ENCODE assay signal across 31 cellular contexts in genomic region chr12:12048714-12049113, GRCh38. TPM values are rescaled to one million over a fixed set of nuclear protein-coding genes. Genes with fewer than 3 reads are reported as not detected.
A peak's percentile ranks its signal among the peaks of the same experiment; 100 is the strongest.
DNase-seq lines count a peak whose midpoint lies in the region; ATAC-seq, FAIRE-seq and TF ChIP-seq lines count a peak whose summit lies in the region.
"Had no signal": no experiment of that assay in that cellular context is flagged by ENCODE, and none has a peak within 500 bp of the region (broad histone marks: within the 10 kb centered on the region; RNA-seq: fewer than 3 reads in every experiment).

No MANE protein-coding gene starts in this region.

- H4K91ac ChIP-seq in H1 (replicated peaks; ENCODE audit: insufficient read length, low read length), result no peak overlapping the region

- H3K9ac ChIP-seq in H1 (replicated peaks in 1 of 4; ENCODE audit: extremely low read depth in 1 of 4, low read depth in 3 of 4, low read length in 3 of 4), result no peak overlapping the region
- H3K9ac ChIP-seq in mesendoderm (ENCODE audit: low read length), result no peak overlapping the region
- H3K9ac ChIP-seq: BLaER1 treated with 17β-estradiol and CSF1 and Interleukin-3, amounts not matched to agents 10 nM and 100 nM had no signal

- TF ChIP-seq EP300 in H1 (IDR thresholded peaks at IDR 0.05; ENCODE audit: borderline replicate concordance in 1 of 2, low read depth in 2 of 2, low read length in 2 of 2) (no peak), esophagus muscularis mucosa (IDR thresholded peaks at IDR 0.05) (no peak)

- H2BK15ac ChIP-seq in H1 (ENCODE audit: low read length) (no peak overlapping the region), mesendoderm (replicated peaks; ENCODE audit: low read depth) (no peak overlapping the region)

- CTCF ChIA-PET in H1 (lab: Charles Lee; ENCODE audit: partially characterized antibody), result no interaction called here

- H3K23ac ChIP-seq in H1 (ENCODE audit: insufficient read length) (no peak overlapping the region), mesendoderm (ENCODE audit: low read length) (no peak overlapping the region)

- no peak for FAIRE-seq in H1 (lab: Jason Lieb, UNC)
- FAIRE-seq: A549, GM12878, GM12892, GM18507 had no signal

- TF ChIP-seq CTCF in GM23338 (conservative IDR thresholded peaks at IDR 0.05; ENCODE audit: low read depth in 2 of 2) (no peak), H1 (IDR thresholded peaks at IDR 0.05; ENCODE audit: control extremely low read depth in 1 of 3, insufficient read depth in 1 of 3, low read depth in 1 of 3, low read length in 3 of 3) (no peak), esophagus muscularis mucosa (IDR thresholded peaks at IDR 0.05) (no peak)

- H2AFZ ChIP-seq in GM23338, result peak overlapping the region; percentile 38; the same call in 1 of the 2 replicates
- no peak overlapping the region for H2AFZ ChIP-seq in H1 (ENCODE audit: low read length)

- H3K18ac ChIP-seq in H1 (ENCODE audit: extremely low read depth, low read length) (no peak overlapping the region), mesendoderm (ENCODE audit: low read length) (peak overlapping the region; percentile 34)

- no peak for ATAC-seq in GM23338
- ATAC-seq in HG03432 (IDR thresholded peaks at IDR 0.05; ENCODE audit: unreplicated experiment), result no peak
- ATAC-seq: A549; CD8-positive, alpha-beta T cell had no signal

- peaks cover 5% of the 10 kb centered on the region for H3K27me3 Mint-ChIP-seq in GM23338 (ENCODE audit: insufficient read depth, low read depth, poor library complexity)
- H3K27me3 Mint-ChIP-seq: B cell; CD4-positive, alpha-beta T cell had no signal

- H3K4me1 ChIP-seq in GM23338 (ENCODE audit: insufficient read depth), result peaks cover 2% of the 10 kb centered on the region
- no peaks in the 10 kb centered on the region for H3K4me1 ChIP-seq in H1 (replicated peaks in 1 of 4; ENCODE audit: control insufficient read depth in 3 of 4, insufficient read depth in 4 of 4, low read length in 3 of 4)
- no peaks in the 10 kb centered on the region for H3K4me1 ChIP-seq in esophagus muscularis mucosa
- no peaks in the 10 kb centered on the region for H3K4me1 ChIP-seq in mesendoderm (ENCODE audit: control insufficient read depth, low read depth, low read length)
- H3K4me1 ChIP-seq: A549; BLaER1 treated with 17β-estradiol and CSF1 and Interleukin-3, amounts not matched to agents 10 nM and 100 nM had no signal

- POLR2A ChIA-PET in H1 (lab: Charles Lee; ENCODE audit: partially characterized antibody), result no interaction called here

- no peaks in the 10 kb centered on the region; the same call in 2 of the 3 replicates for H3K9me3 Mint-ChIP-seq in GM23338
- H3K9me3 Mint-ChIP-seq: CD4-positive, alpha-beta T cell; CD8-positive, alpha-beta T cell had no signal

- no peak overlapping the region for H3K4me2 ChIP-seq in GM23338
- H3K4me2 ChIP-seq in H1 (ENCODE audit: insufficient read depth in 1 of 2, low read depth in 2 of 2, low read length in 2 of 2), result no peak overlapping the region
- no peak overlapping the region for H3K4me2 ChIP-seq in mesendoderm (ENCODE audit: low read length)
- H3K4me2 ChIP-seq: A549; BLaER1 treated with 17β-estradiol and CSF1 and Interleukin-3, amounts not matched to agents 10 nM and 100 nM had no signal

- H3K14ac ChIP-seq in H1 (ENCODE audit: insufficient read length), result no peak overlapping the region

- 94% methylated on average over 7 of the region's 7 CpGs; no CpG with 5 or more reads in 1 of the 2 experiments for WGBS in H1 (ENCODE audit: extremely low coverage in 1 of 2, insufficient coverage in 1 of 2, insufficient read length in 1 of 2, insufficient replicate concordance in 2 of 2, low coverage in 1 of 2, low lambda C conversion rate in 2 of 2, missing lambda C conversion rate in 1 of 2), 2 experiments
- WGBS in esophagus muscularis mucosa, result 94% methylated on average over 7 of the region's 7 CpGs
- no CpG with 5 or more reads among the region's 7 CpGs for WGBS in mesendoderm (ENCODE audit: extremely low coverage, insufficient coverage, low lambda C conversion rate)

- H4K8ac ChIP-seq in H1 (ENCODE audit: extremely low read depth, insufficient read depth, low read length) (no peak overlapping the region), mesendoderm (ENCODE audit: low read depth, low read length) (no peak overlapping the region)

- peak overlapping the region; percentile 78; the same call in 1 of the 2 replicates for H2BK12ac ChIP-seq in H1 (ENCODE audit: low read depth, low read length)

- intact Hi-C loops in esophagus muscularis mucosa (cut with DNase I), result no loop called here

- no peak overlapping the region for H3K56ac ChIP-seq in H1 (replicated peaks; ENCODE audit: insufficient read length, low read depth, low read length)
- H3K56ac ChIP-seq in mesendoderm (ENCODE audit: low read length), result no peak overlapping the region

- peaks cover 7% of the 10 kb centered on the region for H3K23me2 ChIP-seq in H1 (ENCODE audit: low read depth, low read length)

- H3K4me3 ChIP-seq in GM23338 (no peak overlapping the region), H1 (ENCODE audit: extremely low read depth in 1 of 4, insufficient read depth in 2 of 4, low read depth in 3 of 4, low read length in 4 of 4) (no peak overlapping the region), esophagus muscularis mucosa (no peak overlapping the region), mesendoderm (ENCODE audit: low read length) (no peak overlapping the region)
- H3K4me3 ChIP-seq: A549; BLaER1 treated with 17β-estradiol and CSF1 and Interleukin-3, amounts not matched to agents 10 nM and 100 nM; GM12878 had no signal

- H3K9me3 ChIP-seq in H1 (ENCODE audit: insufficient read depth in 2 of 2, low read depth in 1 of 2, low read length in 1 of 2), result no peaks in the 10 kb centered on the region
- H3K9me3 ChIP-seq in esophagus muscularis mucosa, result no peaks in the 10 kb centered on the region
- H3K9me3 ChIP-seq: A549; BLaER1 treated with 17β-estradiol and CSF1 and Interleukin-3, amounts not matched to agents 10 nM and 100 nM had no signal

- DNase-seq in GM23338 (ENCODE audit: low spot score) (no peak), H1 (ENCODE audit: low read depth in 1 of 2, low spot score in 2 of 2) (peak in 1 of 2 experiments; percentile 24), esophagus muscularis mucosa (ENCODE audit: extremely low spot score) (peak; percentile 77), mesendoderm (no peak), superior temporal gyrus (ENCODE audit: extremely low spot score) (no peak), COLO668 (lab: John Stamatoyannopoulos, UW; ENCODE audit: unreplicated experiment) (no peak)
- no peak for DNase-seq in activated T-cell treated with anti-CD3 and anti-CD28 coated beads, Interleukin-2, amount 50 U/mL, for 48 hours
- DNase-seq: AML-193; CD4-positive, alpha-beta T cell; CD8-positive, alpha-beta T cell; COR-L47; DMS 273 treated with DMSO at 0.1 percent for 48 hours; DMS153; DMS53; DMS79; DND-41; EL; GDM1 had no signal

- H2BK120ac ChIP-seq in H1 (replicated peaks; ENCODE audit: low read depth, low read length) (no peak overlapping the region), mesendoderm (ENCODE audit: low read depth, low read length) (no peak overlapping the region)

- H2AK5ac ChIP-seq in H1 (ENCODE audit: low read depth, low read length) (0 out of 2 replicates have a peak overlapping the region, but pooled peaks have one; percentile 2), mesendoderm (ENCODE audit: low read length) (no peak overlapping the region)

- H3K4ac ChIP-seq in H1 (replicated peaks; ENCODE audit: insufficient read length, low read depth, low read length) (no peak overlapping the region), mesendoderm (ENCODE audit: low read depth, low read length) (no peak overlapping the region)

- no peaks in the 10 kb centered on the region for H3F3A ChIP-seq in GM23338 (replicated peaks; ENCODE audit: low read depth)

- no peaks in the 10 kb centered on the region for H3K27me3 ChIP-seq in GM23338 (ENCODE audit: insufficient read depth)
- no peaks in the 10 kb centered on the region for H3K27me3 ChIP-seq in H1 (replicated peaks in 1 of 4; ENCODE audit: control insufficient read depth in 3 of 4, extremely low read depth in 1 of 4, insufficient read depth in 3 of 4, low read length in 3 of 4)
- H3K27me3 ChIP-seq in esophagus muscularis mucosa, result no peaks in the 10 kb centered on the region
- H3K27me3 ChIP-seq in mesendoderm (ENCODE audit: insufficient read depth, low read length, poor library complexity), result no peaks in the 10 kb centered on the region
- H3K27me3 ChIP-seq: BLaER1 treated with 17β-estradiol and CSF1 and Interleukin-3, amounts not matched to agents 10 nM and 100 nM had no signal

- H3K36me3 ChIP-seq in GM23338 (ENCODE audit: insufficient read depth) (no peaks in the 10 kb centered on the region), H1 (ENCODE audit: control insufficient read depth in 2 of 4, insufficient read depth in 4 of 4, low read length in 3 of 4) (no peaks in the 10 kb centered on the region), esophagus muscularis mucosa (no peaks in the 10 kb centered on the region), mesendoderm (ENCODE audit: control insufficient read depth, insufficient read depth, low read length) (no peaks in the 10 kb centered on the region)
- H3K36me3 ChIP-seq: BLaER1 treated with 17β-estradiol and CSF1 and Interleukin-3, amounts not matched to agents 10 nM and 100 nM had no signal

- no peak for TF ChIP-seq RAD21 in H1 (IDR thresholded peaks at IDR 0.05 in 1 of 2, conservative IDR thresholded peaks at IDR 0.05 in 1 of 2; ENCODE audit: low read depth in 2 of 2, low read length in 2 of 2)

- TF ChIP-seq POLR2A in H1 (IDR thresholded peaks at IDR 0.05; ENCODE audit: control extremely low read depth in 1 of 2, low read depth in 2 of 2, low read length in 2 of 2) (no peak), esophagus muscularis mucosa (IDR thresholded peaks at IDR 0.05; ENCODE audit: low read depth) (no peak)

- H3K79me1 ChIP-seq in H1 (ENCODE audit: low read depth, low read length) (no peaks in the 10 kb centered on the region), mesendoderm (ENCODE audit: low read length) (no peaks in the 10 kb centered on the region)

- no peak overlapping the region for H3K27ac Mint-ChIP-seq in GM23338
- H3K27ac Mint-ChIP-seq: B cell; CD4-positive, alpha-beta T cell; CD8-positive, alpha-beta T cell had no signal

- H2BK5ac ChIP-seq in H1 (ENCODE audit: low read depth, low read length), result no peak overlapping the region
- no peak overlapping the region for H2BK5ac ChIP-seq in mesendoderm (ENCODE audit: low read length)

- H3K9me2 ChIP-seq in GM23338 (ENCODE audit: insufficient read depth), result no peaks in the 10 kb centered on the region; the same call in 1 of the 2 replicates

- no peaks in the 10 kb centered on the region for H3K36me3 Mint-ChIP-seq in GM23338 (ENCODE audit: low read depth)
- H3K36me3 Mint-ChIP-seq: CD8-positive, alpha-beta T cell had no signal

- H3K27ac ChIP-seq in GM23338 (ENCODE audit: low read depth) (0 out of 2 replicates have a peak overlapping the region, but pooled peaks have one; percentile 16), H1 (ENCODE audit: low read depth, low read length) (no peak overlapping the region), esophagus muscularis mucosa (replicated peaks in 1 of 4) (no peak overlapping the region), mesendoderm (ENCODE audit: low read depth, low read length) (no peak overlapping the region)
- H3K27ac ChIP-seq: 22Rv1; A549; BLaER1 treated with 17β-estradiol and CSF1 and Interleukin-3, amounts not matched to agents 10 nM and 100 nM; C4-2B had no signal

- H4K5ac ChIP-seq in H1 (ENCODE audit: insufficient read length, low read depth, low read length) (no peak overlapping the region), mesendoderm (ENCODE audit: low read length) (no peak overlapping the region)

- H2BK20ac ChIP-seq in H1 (ENCODE audit: low read length), result no peak overlapping the region

- H4K20me1 ChIP-seq in GM23338 (replicated peaks; ENCODE audit: insufficient read depth) (no peaks in the 10 kb centered on the region), H1 (replicated peaks in 1 of 2; ENCODE audit: control insufficient read depth in 1 of 2, insufficient read depth in 2 of 2, low read length in 2 of 2) (no peaks in the 10 kb centered on the region)
- H4K20me1 ChIP-seq: BLaER1 treated with 17β-estradiol and CSF1 and Interleukin-3, amounts not matched to agents 10 nM and 100 nM had no signal

- H3K79me2 ChIP-seq in GM23338 (replicated peaks; ENCODE audit: insufficient read depth), result no peaks in the 10 kb centered on the region
- no peaks in the 10 kb centered on the region; a peak in 1 of 4 replicates for H3K79me2 ChIP-seq in H1 (ENCODE audit: control insufficient read depth in 1 of 2, insufficient read depth in 2 of 2, low read length in 2 of 2)
- no peaks in the 10 kb centered on the region for H3K79me2 ChIP-seq in mesendoderm (ENCODE audit: control insufficient read depth, insufficient read depth, low read length)

- H3K4me1 Mint-ChIP-seq in GM23338, result peaks cover 4% of the 10 kb centered on the region; the same call in 1 of the 3 replicates
- H3K4me1 Mint-ChIP-seq: B cell had no signal

- no peak overlapping the region for H3K4me3 Mint-ChIP-seq in GM23338
- H3K4me3 Mint-ChIP-seq: B cell; CD4-positive, alpha-beta T cell; CD8-positive, alpha-beta T cell had no signal

RNA-seq across cellular contexts. Expression of gene BCL2L14, which starts 22.0 kb away (rescaled TPM):
- 2.7 and 3.9 TPM in 2 replicates for total RNA-seq in GM23338 (2014; rRNA removed; shearing (Covaris generic))
- 1.2 and 2.1 TPM in 2 replicates for polyA plus RNA-seq in GM23338 (2016; fragmentation: Nextera tagmentation; extraction: Ambion mirVana)
- total RNA-seq in H1 (2021; fragmentation: NEBNext Ultra II Directional; extraction: Animal tissue kit (Norgen Biotek cat#: 25700)), result 2.4 and 2.9 TPM in 2 replicates
- 0.39 and 0.80 TPM in 2 replicates for polyA plus RNA-seq in H1 (2011; rRNA removed)
- polyA plus RNA-seq in H1 (2011; cell fraction: cytosol; rRNA removed), result 1.7 TPM
- 0.31 TPM for polyA plus RNA-seq in H1 (2011; cell fraction: nucleus; rRNA removed)
- polyA plus RNA-seq in H1 (2012, experiment 1 of 2), result 0.99 to 2.3 TPM (median 1.2 TPM) in 4 replicates
- 0.10 TPM for polyA plus RNA-seq in H1 (2012, experiment 2 of 2)
- 1.5 TPM for polyA plus RNA-seq in H1 (2013, experiment 1 of 2)
- 2.0 TPM for polyA plus RNA-seq in H1 (2013, experiment 2 of 2)
- polyA minus RNA-seq in H1 (2011; rRNA and poly(A)+ RNA removed), result 0.44 and 0.54 TPM in 2 replicates
- not detected for polyA minus RNA-seq in H1 (2011; cell fraction: cytosol; rRNA and poly(A)+ RNA removed)
- polyA minus RNA-seq in H1 (2011; cell fraction: nucleus; rRNA and poly(A)+ RNA removed), result 0.30 TPM
- total RNA-seq in esophagus muscularis mucosa, result not detected
- polyA plus RNA-seq in mesendoderm (2013, experiment 1 of 2), result 1.7 TPM
- polyA plus RNA-seq in mesendoderm (2013, experiment 2 of 2), result 1.7 TPM
- total RNA-seq: A172, B cell, Daoy, G401 had no signal
- polyA plus RNA-seq: BJ had no signal
